ENCODE assay signal across 1 cellular context in the genomic region with DNA sequence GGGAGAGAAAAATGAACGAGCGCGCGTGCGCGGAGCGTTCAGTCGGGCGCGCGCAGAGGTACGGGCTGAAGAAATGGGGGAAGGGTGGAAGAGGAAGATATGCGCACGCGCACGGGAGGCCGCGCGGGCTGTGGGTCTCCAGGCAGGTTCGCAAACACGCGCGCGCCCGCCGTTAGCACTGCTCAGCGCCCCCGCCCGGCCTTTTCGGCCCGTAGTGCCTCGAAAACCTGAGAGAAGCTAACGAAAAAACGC.
TF ChIP-seq lines count a peak whose summit lies in the region.

No MANE protein-coding gene starts in this region.

TF ChIP-seq in K562, 482 proteins besides CTCF, POLR2A, EP300 and RAD21 (continued from another document and continues in another):
- TF ChIP-seq, protein P1, sequence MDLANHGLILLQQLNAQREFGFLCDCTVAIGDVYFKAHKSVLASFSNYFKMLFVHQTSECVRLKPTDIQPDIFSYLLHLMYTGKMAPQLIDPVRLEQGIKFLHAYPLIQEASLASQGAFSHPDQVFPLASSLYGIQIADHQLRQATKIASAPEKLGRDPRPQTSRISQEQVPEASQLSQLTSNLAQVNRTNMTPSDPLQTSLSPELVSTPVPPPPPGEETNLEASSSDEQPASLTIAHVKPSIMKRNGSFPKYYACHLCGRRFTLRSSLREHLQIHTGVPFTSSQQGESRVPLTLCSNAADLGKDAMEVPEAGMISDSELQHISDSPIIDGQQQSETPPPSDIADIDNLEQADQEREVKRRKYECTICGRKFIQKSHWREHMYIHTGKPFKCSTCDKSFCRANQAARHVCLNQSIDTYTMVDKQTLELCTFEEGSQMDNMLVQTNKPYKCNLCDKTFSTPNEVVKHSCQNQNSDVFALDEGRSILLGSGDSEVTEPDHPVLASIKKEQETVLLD (IDR thresholded peaks at IDR 0.05), result peak; percentile 95
- no peak for TF ChIP-seq MCM5 (IDR thresholded peaks at IDR 0.05; ENCODE audit: low read depth)
- TF ChIP-seq MEIS2 (IDR thresholded peaks at IDR 0.05; ENCODE audit: partially characterized antibody), result peak; percentile 82
- no peak for TF ChIP-seq NR4A1 (CRISPR knock-in tag; IDR thresholded peaks at IDR 0.05)
- peak; percentile 72; the same call in 1 of the 2 replicates for TF ChIP-seq NR4A1 (tag; IDR thresholded peaks at IDR 0.05)
- no peak for TF ChIP-seq RBM15 (IDR thresholded peaks at IDR 0.05; ENCODE audit: insufficient read depth, low read length)
- TF ChIP-seq, protein P2, sequence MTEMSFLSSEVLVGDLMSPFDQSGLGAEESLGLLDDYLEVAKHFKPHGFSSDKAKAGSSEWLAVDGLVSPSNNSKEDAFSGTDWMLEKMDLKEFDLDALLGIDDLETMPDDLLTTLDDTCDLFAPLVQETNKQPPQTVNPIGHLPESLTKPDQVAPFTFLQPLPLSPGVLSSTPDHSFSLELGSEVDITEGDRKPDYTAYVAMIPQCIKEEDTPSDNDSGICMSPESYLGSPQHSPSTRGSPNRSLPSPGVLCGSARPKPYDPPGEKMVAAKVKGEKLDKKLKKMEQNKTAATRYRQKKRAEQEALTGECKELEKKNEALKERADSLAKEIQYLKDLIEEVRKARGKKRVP (CRISPR knock-in tag; IDR thresholded peaks at IDR 0.05), result 0 out of 2 replicates have a peak, but pooled peaks have one; percentile 60
- TF ChIP-seq, protein P3, sequence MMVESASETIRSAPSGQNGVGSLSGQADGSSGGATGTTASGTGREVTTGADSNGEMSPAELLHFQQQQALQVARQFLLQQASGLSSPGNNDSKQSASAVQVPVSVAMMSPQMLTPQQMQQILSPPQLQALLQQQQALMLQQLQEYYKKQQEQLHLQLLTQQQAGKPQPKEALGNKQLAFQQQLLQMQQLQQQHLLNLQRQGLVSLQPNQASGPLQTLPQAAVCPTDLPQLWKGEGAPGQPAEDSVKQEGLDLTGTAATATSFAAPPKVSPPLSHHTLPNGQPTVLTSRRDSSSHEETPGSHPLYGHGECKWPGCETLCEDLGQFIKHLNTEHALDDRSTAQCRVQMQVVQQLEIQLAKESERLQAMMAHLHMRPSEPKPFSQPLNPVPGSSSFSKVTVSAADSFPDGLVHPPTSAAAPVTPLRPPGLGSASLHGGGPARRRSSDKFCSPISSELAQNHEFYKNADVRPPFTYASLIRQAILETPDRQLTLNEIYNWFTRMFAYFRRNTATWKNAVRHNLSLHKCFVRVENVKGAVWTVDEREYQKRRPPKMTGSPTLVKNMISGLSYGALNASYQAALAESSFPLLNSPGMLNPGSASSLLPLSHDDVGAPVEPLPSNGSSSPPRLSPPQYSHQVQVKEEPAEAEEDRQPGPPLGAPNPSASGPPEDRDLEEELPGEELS (CRISPR knock-in tag; IDR thresholded peaks at IDR 0.05; ENCODE audit: borderline replicate concordance), result no peak
- no peak for TF ChIP-seq GABPB1 (CRISPR knock-in tag; IDR thresholded peaks at IDR 0.05)
- TF ChIP-seq ZZZ3 (IDR thresholded peaks at IDR 0.05), result no peak
- TF ChIP-seq JUND (IDR thresholded peaks at IDR 0.05; ENCODE audit: borderline replicate concordance, low read depth, low read length), result no peak
- TF ChIP-seq JUND (tag; IDR thresholded peaks at IDR 0.05; ENCODE audit: borderline replicate concordance, low read depth, low read length), result peak; percentile 13; the same call in 1 of the 3 replicates
- TF ChIP-seq ZFPM2 (CRISPR knock-in tag; IDR thresholded peaks at IDR 0.05), result 0 out of 2 replicates have a peak, but pooled peaks have one; percentile 77
- TF ChIP-seq, protein P4, sequence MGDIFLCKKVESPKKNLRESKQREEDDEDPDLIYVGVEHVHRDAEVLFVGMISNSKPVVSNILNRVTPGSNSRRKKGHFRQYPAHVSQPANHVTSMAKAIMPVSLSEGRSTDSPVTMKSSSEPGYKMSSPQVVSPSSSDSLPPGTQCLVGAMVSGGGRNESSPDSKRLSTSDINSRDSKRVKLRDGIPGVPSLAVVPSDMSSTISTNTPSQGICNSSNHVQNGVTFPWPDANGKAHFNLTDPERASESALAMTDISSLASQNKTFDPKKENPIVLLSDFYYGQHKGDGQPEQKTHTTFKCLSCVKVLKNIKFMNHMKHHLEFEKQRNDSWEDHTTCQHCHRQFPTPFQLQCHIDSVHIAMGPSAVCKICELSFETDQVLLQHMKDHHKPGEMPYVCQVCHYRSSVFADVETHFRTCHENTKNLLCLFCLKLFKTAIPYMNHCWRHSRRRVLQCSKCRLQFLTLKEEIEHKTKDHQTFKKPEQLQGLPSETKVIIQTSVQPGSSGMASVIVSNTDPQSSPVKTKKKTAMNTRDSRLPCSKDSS (IDR thresholded peaks at IDR 0.05; ENCODE audit: low read depth, partially characterized antibody), result no peak
- TF ChIP-seq, protein P5, sequence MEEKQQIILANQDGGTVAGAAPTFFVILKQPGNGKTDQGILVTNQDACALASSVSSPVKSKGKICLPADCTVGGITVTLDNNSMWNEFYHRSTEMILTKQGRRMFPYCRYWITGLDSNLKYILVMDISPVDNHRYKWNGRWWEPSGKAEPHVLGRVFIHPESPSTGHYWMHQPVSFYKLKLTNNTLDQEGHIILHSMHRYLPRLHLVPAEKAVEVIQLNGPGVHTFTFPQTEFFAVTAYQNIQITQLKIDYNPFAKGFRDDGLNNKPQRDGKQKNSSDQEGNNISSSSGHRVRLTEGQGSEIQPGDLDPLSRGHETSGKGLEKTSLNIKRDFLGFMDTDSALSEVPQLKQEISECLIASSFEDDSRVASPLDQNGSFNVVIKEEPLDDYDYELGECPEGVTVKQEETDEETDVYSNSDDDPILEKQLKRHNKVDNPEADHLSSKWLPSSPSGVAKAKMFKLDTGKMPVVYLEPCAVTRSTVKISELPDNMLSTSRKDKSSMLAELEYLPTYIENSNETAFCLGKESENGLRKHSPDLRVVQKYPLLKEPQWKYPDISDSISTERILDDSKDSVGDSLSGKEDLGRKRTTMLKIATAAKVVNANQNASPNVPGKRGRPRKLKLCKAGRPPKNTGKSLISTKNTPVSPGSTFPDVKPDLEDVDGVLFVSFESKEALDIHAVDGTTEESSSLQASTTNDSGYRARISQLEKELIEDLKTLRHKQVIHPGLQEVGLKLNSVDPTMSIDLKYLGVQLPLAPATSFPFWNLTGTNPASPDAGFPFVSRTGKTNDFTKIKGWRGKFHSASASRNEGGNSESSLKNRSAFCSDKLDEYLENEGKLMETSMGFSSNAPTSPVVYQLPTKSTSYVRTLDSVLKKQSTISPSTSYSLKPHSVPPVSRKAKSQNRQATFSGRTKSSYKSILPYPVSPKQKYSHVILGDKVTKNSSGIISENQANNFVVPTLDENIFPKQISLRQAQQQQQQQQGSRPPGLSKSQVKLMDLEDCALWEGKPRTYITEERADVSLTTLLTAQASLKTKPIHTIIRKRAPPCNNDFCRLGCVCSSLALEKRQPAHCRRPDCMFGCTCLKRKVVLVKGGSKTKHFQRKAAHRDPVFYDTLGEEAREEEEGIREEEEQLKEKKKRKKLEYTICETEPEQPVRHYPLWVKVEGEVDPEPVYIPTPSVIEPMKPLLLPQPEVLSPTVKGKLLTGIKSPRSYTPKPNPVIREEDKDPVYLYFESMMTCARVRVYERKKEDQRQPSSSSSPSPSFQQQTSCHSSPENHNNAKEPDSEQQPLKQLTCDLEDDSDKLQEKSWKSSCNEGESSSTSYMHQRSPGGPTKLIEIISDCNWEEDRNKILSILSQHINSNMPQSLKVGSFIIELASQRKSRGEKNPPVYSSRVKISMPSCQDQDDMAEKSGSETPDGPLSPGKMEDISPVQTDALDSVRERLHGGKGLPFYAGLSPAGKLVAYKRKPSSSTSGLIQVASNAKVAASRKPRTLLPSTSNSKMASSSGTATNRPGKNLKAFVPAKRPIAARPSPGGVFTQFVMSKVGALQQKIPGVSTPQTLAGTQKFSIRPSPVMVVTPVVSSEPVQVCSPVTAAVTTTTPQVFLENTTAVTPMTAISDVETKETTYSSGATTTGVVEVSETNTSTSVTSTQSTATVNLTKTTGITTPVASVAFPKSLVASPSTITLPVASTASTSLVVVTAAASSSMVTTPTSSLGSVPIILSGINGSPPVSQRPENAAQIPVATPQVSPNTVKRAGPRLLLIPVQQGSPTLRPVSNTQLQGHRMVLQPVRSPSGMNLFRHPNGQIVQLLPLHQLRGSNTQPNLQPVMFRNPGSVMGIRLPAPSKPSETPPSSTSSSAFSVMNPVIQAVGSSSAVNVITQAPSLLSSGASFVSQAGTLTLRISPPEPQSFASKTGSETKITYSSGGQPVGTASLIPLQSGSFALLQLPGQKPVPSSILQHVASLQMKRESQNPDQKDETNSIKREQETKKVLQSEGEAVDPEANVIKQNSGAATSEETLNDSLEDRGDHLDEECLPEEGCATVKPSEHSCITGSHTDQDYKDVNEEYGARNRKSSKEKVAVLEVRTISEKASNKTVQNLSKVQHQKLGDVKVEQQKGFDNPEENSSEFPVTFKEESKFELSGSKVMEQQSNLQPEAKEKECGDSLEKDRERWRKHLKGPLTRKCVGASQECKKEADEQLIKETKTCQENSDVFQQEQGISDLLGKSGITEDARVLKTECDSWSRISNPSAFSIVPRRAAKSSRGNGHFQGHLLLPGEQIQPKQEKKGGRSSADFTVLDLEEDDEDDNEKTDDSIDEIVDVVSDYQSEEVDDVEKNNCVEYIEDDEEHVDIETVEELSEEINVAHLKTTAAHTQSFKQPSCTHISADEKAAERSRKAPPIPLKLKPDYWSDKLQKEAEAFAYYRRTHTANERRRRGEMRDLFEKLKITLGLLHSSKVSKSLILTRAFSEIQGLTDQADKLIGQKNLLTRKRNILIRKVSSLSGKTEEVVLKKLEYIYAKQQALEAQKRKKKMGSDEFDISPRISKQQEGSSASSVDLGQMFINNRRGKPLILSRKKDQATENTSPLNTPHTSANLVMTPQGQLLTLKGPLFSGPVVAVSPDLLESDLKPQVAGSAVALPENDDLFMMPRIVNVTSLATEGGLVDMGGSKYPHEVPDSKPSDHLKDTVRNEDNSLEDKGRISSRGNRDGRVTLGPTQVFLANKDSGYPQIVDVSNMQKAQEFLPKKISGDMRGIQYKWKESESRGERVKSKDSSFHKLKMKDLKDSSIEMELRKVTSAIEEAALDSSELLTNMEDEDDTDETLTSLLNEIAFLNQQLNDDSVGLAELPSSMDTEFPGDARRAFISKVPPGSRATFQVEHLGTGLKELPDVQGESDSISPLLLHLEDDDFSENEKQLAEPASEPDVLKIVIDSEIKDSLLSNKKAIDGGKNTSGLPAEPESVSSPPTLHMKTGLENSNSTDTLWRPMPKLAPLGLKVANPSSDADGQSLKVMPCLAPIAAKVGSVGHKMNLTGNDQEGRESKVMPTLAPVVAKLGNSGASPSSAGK (IDR thresholded peaks at IDR 0.05), result peak; percentile 20
- TF ChIP-seq, protein P6, sequence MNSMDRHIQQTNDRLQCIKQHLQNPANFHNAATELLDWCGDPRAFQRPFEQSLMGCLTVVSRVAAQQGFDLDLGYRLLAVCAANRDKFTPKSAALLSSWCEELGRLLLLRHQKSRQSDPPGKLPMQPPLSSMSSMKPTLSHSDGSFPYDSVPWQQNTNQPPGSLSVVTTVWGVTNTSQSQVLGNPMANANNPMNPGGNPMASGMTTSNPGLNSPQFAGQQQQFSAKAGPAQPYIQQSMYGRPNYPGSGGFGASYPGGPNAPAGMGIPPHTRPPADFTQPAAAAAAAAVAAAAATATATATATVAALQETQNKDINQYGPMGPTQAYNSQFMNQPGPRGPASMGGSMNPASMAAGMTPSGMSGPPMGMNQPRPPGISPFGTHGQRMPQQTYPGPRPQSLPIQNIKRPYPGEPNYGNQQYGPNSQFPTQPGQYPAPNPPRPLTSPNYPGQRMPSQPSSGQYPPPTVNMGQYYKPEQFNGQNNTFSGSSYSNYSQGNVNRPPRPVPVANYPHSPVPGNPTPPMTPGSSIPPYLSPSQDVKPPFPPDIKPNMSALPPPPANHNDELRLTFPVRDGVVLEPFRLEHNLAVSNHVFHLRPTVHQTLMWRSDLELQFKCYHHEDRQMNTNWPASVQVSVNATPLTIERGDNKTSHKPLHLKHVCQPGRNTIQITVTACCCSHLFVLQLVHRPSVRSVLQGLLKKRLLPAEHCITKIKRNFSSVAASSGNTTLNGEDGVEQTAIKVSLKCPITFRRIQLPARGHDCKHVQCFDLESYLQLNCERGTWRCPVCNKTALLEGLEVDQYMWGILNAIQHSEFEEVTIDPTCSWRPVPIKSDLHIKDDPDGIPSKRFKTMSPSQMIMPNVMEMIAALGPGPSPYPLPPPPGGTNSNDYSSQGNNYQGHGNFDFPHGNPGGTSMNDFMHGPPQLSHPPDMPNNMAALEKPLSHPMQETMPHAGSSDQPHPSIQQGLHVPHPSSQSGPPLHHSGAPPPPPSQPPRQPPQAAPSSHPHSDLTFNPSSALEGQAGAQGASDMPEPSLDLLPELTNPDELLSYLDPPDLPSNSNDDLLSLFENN (IDR thresholded peaks at IDR 0.05; ENCODE audit: low read depth in 2 of 2, low read length in 2 of 2), result no peak; a peak in 1 of 4 replicates
- no peak for TF ChIP-seq NCOR1 (IDR thresholded peaks at IDR 0.05)
- no peak for TF ChIP-seq HCFC1 (IDR thresholded peaks at IDR 0.05; ENCODE audit: low read depth, low read length)
- TF ChIP-seq SRF (CRISPR knock-in tag; IDR thresholded peaks at IDR 0.05), result 0 out of 4 replicates have a peak, but pooled peaks of 1 of the 2 experiments have one; percentile 43
- no peak for TF ChIP-seq ZNF431 (CRISPR knock-in tag; IDR thresholded peaks at IDR 0.05)
- no peak for TF ChIP-seq TARDBP (IDR thresholded peaks at IDR 0.05)
- TF ChIP-seq, protein P7, sequence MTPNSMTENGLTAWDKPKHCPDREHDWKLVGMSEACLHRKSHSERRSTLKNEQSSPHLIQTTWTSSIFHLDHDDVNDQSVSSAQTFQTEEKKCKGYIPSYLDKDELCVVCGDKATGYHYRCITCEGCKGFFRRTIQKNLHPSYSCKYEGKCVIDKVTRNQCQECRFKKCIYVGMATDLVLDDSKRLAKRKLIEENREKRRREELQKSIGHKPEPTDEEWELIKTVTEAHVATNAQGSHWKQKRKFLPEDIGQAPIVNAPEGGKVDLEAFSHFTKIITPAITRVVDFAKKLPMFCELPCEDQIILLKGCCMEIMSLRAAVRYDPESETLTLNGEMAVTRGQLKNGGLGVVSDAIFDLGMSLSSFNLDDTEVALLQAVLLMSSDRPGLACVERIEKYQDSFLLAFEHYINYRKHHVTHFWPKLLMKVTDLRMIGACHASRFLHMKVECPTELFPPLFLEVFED (CRISPR knock-in tag; conservative IDR thresholded peaks at IDR 0.05), result peak; percentile 67; the same call in 1 of the 2 replicates
- no peak for TF ChIP-seq RAD51 (IDR thresholded peaks at IDR 0.05; ENCODE audit: borderline replicate concordance, low read depth)
- TF ChIP-seq, protein P8, sequence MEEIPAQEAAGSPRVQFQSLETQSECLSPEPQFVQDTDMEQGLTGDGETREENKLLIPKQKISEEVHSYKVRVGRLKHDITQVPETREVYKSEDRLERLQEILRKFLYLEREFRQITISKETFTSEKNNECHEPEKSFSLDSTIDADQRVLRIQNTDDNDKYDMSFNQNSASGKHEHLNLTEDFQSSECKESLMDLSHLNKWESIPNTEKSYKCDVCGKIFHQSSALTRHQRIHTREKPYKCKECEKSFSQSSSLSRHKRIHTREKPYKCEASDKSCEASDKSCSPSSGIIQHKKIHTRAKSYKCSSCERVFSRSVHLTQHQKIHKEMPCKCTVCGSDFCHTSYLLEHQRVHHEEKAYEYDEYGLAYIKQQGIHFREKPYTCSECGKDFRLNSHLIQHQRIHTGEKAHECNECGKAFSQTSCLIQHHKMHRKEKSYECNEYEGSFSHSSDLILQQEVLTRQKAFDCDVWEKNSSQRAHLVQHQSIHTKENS (CRISPR knock-in tag; IDR thresholded peaks at IDR 0.05), result no peak
- TF ChIP-seq TAF1 (IDR thresholded peaks at IDR 0.05; ENCODE audit: control insufficient read depth, extremely low read depth, insufficient read depth, low read length, severe bottlenecking), result peak; percentile 30
- no peak for TF ChIP-seq PRMT5 (CRISPR knock-in tag; IDR thresholded peaks at IDR 0.05)
